Comparison of ENCODE assay signal across 2 cellular contexts in genomic region chr11:134092009-134092408, GRCh38. TPM values are rescaled to one million over a fixed set of nuclear protein-coding genes. Genes with fewer than 3 reads are reported as not detected.
"Had no signal": no experiment of that assay in that cellular context is flagged by ENCODE, and none has a peak within 500 bp of the region (broad histone marks: within the 10 kb centered on the region; RNA-seq: fewer than 3 reads in every experiment).

No MANE protein-coding gene starts in this region.

RNA-seq across cellular contexts. Expression of gene JAM3, which starts 23.1 kb away (rescaled TPM):
- total RNA-seq: OCI-LY7, PC-9 had no signal
